ENCODE assay signal across 34 cellular contexts in genomic region chr3:193211173-193211572, GRCh38. TPM values are rescaled to one million over a fixed set of nuclear protein-coding genes. Genes with fewer than 3 reads are reported as not detected.
"Had no signal": no experiment of that assay in that cellular context is flagged by ENCODE, and none has a peak within 500 bp of the region (broad histone marks: within the 10 kb centered on the region; RNA-seq: fewer than 3 reads in every experiment).

No MANE protein-coding gene starts in this region.

- ATAC-seq: activated CD4-positive, alpha-beta T cell treated with anti-CD3 and anti-CD28 coated beads for 36 hours; activated CD4-positive, CD25-positive, alpha-beta regulatory T cell treated with anti-CD3 and anti-CD28 coated beads, Interleukin-2, amount 50 U/mL, for 24 hours; activated CD8-positive, alpha-beta memory T cell treated with anti-CD3 and anti-CD28 coated beads, Interleukin-2, amount 10 ng/mL, durations not matched to agents 7 days and 5 days; activated CD8-positive, alpha-beta T cell treated with anti-CD3 and anti-CD28 coated beads, Interleukin-2, amount 10 ng/mL, durations not matched to agents 7 days and 5 days; activated naive CD4-positive, alpha-beta T cell treated with anti-CD3 and anti-CD28 coated beads, Interleukin-2, amount 50 U/mL, for 72 hours; activated T-cell treated with anti-CD3 and anti-CD28 coated beads, Interleukin-2, amount 50 U/mL, for 4 hours; activated T-cell treated with anti-CD3 and anti-CD28 coated beads, Interleukin-2, amount 50 U/mL, for 72 hours; activated T-helper 17 cell treated with anti-CD3 and anti-CD28 coated beads, Interleukin-2, amount 50 U/mL, for 72 hours; body of pancreas; WTC11 had no signal

- DNase-seq: activated CD4-positive, alpha-beta memory T cell treated with anti-CD3 and anti-CD28 coated beads, Interleukin-2, amount 10 ng/mL, durations not matched to agents 7 days and 5 days; activated CD4-positive, alpha-beta T cell treated with anti-CD3 and anti-CD28 coated beads for 1 hour; activated CD4-positive, alpha-beta T cell treated with anti-CD3 and anti-CD28 coated beads for 36 hours; activated CD4-positive, alpha-beta T cell treated with anti-CD3 and anti-CD28 coated beads for 48 hours; activated CD4-positive, alpha-beta T cell treated with anti-CD3 and anti-CD28 coated beads, Interleukin-2, amount 10 ng/mL, durations not matched to agents 7 days and 5 days; activated CD4-positive, alpha-beta T cell treated with anti-CD3 and anti-CD28 coated beads, Interleukin-2, amount 50 U/mL, for 48 hours; activated CD4-positive, CD25-positive, alpha-beta regulatory T cell; activated CD8-positive, alpha-beta memory T cell treated with anti-CD3 and anti-CD28 coated beads for 24 hours; activated CD8-positive, alpha-beta memory T cell treated with anti-CD3 and anti-CD28 coated beads, Interleukin-2, amount 10 ng/mL, durations not matched to agents 7 days and 5 days; activated CD8-positive, alpha-beta memory T cell treated with anti-CD3 and anti-CD28 coated beads, Interleukin-2, amount 50 U/mL, for 48 hours; activated CD8-positive, alpha-beta T cell treated with anti-CD3 and anti-CD28 coated beads, Interleukin-2, amount 10 ng/mL, durations not matched to agents 7 days and 5 days; activated effector memory CD4-positive, alpha-beta T cell treated with anti-CD3 and anti-CD28 coated beads, Interleukin-2, amount 50 U/mL, for 16 hours; activated gamma-delta T cell treated with Interleukin-2 at 50 U/mL for 16 hours; activated naive CD4-positive, alpha-beta T cell; activated naive CD4-positive, alpha-beta T cell treated with anti-CD3 and anti-CD28 coated beads for 36 hours; activated naive CD4-positive, alpha-beta T cell treated with anti-CD3 and anti-CD28 coated beads, Interleukin-2, amount 50 U/mL, for 16 hours; activated naive CD8-positive, alpha-beta T cell treated with anti-CD3 and anti-CD28 coated beads for 36 hours; activated T-cell treated with anti-CD3 and anti-CD28 coated beads, Interleukin-2, amount 50 U/mL, for 4 hours; activated T-cell treated with anti-CD3 and anti-CD28 coated beads, Interleukin-2, amount 50 U/mL, for 72 hours; adrenal gland; amniotic stem cell; aorta; body of pancreas; caudate nucleus; cerebellar nuclear complex; T-helper 1 cell; T-helper 2 cell; T-helper 9 cell; WERI-Rb-1 had no signal

RNA-seq across cellular contexts. Expression of gene PLAAT1, which starts 29.8 kb away (rescaled TPM):
- total RNA-seq: activated CD4-positive, alpha-beta memory T cell treated with anti-CD3 and anti-CD28 coated beads, Interleukin-2, amount 10 ng/mL, durations not matched to agents 7 days and 5 days; activated CD4-positive, alpha-beta T cell treated with anti-CD3 and anti-CD28 coated beads, Interleukin-2, amount 10 ng/mL, durations not matched to agents 7 days and 5 days; activated CD8-positive, alpha-beta memory T cell treated with anti-CD3 and anti-CD28 coated beads, Interleukin-2, amount 10 ng/mL, durations not matched to agents 7 days and 5 days; activated CD8-positive, alpha-beta T cell treated with anti-CD3 and anti-CD28 coated beads, Interleukin-2, amount 10 ng/mL, durations not matched to agents 7 days and 5 days; activated naive CD4-positive, alpha-beta T cell treated with anti-CD3 and anti-CD28 coated beads for 36 hours; activated T-cell treated with anti-CD3 and anti-CD28 coated beads, Interleukin-2, amount 50 U/mL, for 72 hours; activated T-helper 1 cell treated with anti-CD3 and anti-CD28 coated beads, Interleukin-12 subunit alpha, Interleukin-12 subunit beta, Interleukin-2, Interleukin-4 antibody, amounts not matched to agents 30 ng/mL and 10 ng/mL and 1 ng/mL, durations not matched to agents 14 hours and 24 hours and 36 hours; activated T-helper 17 cell treated with anti-CD3 and anti-CD28 coated beads, Interleukin-2, amount 50 U/mL, for 72 hours; body of pancreas had no signal
